Comparison of ENCODE assay signal across 8 cellular contexts in genomic region chr16:30774367-30775130, GRCh38. TPM values are rescaled to one million over a fixed set of nuclear protein-coding genes. Genes with fewer than 3 reads are reported as not detected.
DNase-seq lines count a peak whose midpoint lies in the region; ATAC-seq and TF ChIP-seq lines count a peak whose summit lies in the region.

No MANE protein-coding gene starts in this region.

- peaks cover 10% of the 10 kb centered on the region for H3K4me1 ChIP-seq in HAP-1
- H3K4me1 ChIP-seq in hepatocyte (ENCODE audit: insufficient read depth): peaks cover 19% of the 10 kb centered on the region
- H3K4me1 ChIP-seq in spleen: peaks cover 12 to 52% (median 32%) of the 10 kb centered on the region in 6 donors

- peaks cover 10% of the 10 kb centered on the region for H3K79me2 ChIP-seq in hepatocyte

- TF ChIP-seq CTCF in hepatocyte (IDR thresholded peaks at IDR 0.05; ENCODE audit: poor library complexity) (no peak), spleen (IDR thresholded peaks at IDR 0.05 in 8 of 11, conservative IDR thresholded peaks at IDR 0.05 in 3 of 11) (no peak)

- no peaks in the 10 kb centered on the region for H3K9me3 ChIP-seq in HAP-1
- no peaks in the 10 kb centered on the region for H3K9me3 ChIP-seq in hepatocyte (ENCODE audit: low read depth)
- no peaks in the 10 kb centered on the region for H3K9me3 ChIP-seq in spleen

- no peaks in the 10 kb centered on the region for H3K9me2 ChIP-seq in hepatocyte (replicated peaks; ENCODE audit: insufficient read depth)

- H3K27me3 Mint-ChIP-seq in activated naive CD8-positive, alpha-beta T cell treated with anti-CD3 and anti-CD28 coated beads for 36 hours: no peaks in the 10 kb centered on the region

- H3K27ac ChIP-seq in hepatocyte (peak overlapping the region; percentile 97), spleen (peak overlapping the region in 7 of 8 donors; percentile 69 to 86 (median 77))

- H3K4me3 ChIP-seq in HAP-1 (peak overlapping the region; percentile 83), hepatocyte (no peak overlapping the region), spleen (peak overlapping the region in 7 of 8 donors; percentile 48 to 84 (median 64))

- H3K9me3 Mint-ChIP-seq in activated naive CD8-positive, alpha-beta T cell treated with anti-CD3 and anti-CD28 coated beads for 36 hours: no peaks in the 10 kb centered on the region

- peaks cover 16% of the 10 kb centered on the region for H3K4me1 Mint-ChIP-seq in activated naive CD8-positive, alpha-beta T cell treated with anti-CD3 and anti-CD28 coated beads for 36 hours

- H3K4me2 ChIP-seq in hepatocyte: peak overlapping the region; percentile 92

- no peak overlapping the region for H2AFZ ChIP-seq in hepatocyte

- no peak for TF ChIP-seq POLR2A in spleen (IDR thresholded peaks at IDR 0.05)

- H4K20me1 ChIP-seq in hepatocyte (ENCODE audit: insufficient read depth, poor library complexity, severe bottlenecking): no peaks in the 10 kb centered on the region

- intact Hi-C loops in spleen (cut with DNase I; ENCODE audit: low total_unique reads): loop anchor here (10.0 kb wide), 1 partner anchor 50 kb away; no protein-coding TSS in a partner anchor

- in situ Hi-C loops in HAP-1 (cut with MboI; ENCODE audit: low sequenced_read_pairs): no loop called here

- no peak for DNase-seq in HAP-1 (ENCODE audit: low spot score in 2 of 2)
- DNase-seq in activated naive CD8-positive, alpha-beta T cell treated with anti-CD3 and anti-CD28 coated beads for 36 hours: no peak
- DNase-seq in hepatocyte (ENCODE audit: low spot score): no peak
- peak; percentile 73 for DNase-seq in spleen

- H3K4me3 Mint-ChIP-seq in activated naive CD8-positive, alpha-beta T cell treated with anti-CD3 and anti-CD28 coated beads for 36 hours: peak overlapping the region; percentile 94

- H3K36me3 ChIP-seq in HAP-1 (replicated peaks) (peaks cover 40% of the 10 kb centered on the region), hepatocyte (replicated peaks; ENCODE audit: insufficient read depth, low read depth) (no peaks in the 10 kb centered on the region), spleen (peaks cover 1 to 53% (median 51%) of the 10 kb centered on the region in 6 donors)

- WGBS in hepatocyte (ENCODE audit: low lambda C conversion rate, missing lambda C conversion rate): 80% methylated on average over 8 of the region's 8 CpGs
- WGBS in spleen, 5 donors: 58 to 84% (median 65%) methylated on average over 8 of the region's 8 CpGs

- peaks cover 27% of the 10 kb centered on the region for H3K36me3 Mint-ChIP-seq in activated naive CD8-positive, alpha-beta T cell treated with anti-CD3 and anti-CD28 coated beads for 36 hours

- H3K27me3 ChIP-seq in HAP-1 (ENCODE audit: low read depth): no peaks in the 10 kb centered on the region
- no peaks in the 10 kb centered on the region for H3K27me3 ChIP-seq in hepatocyte
- peaks cover 0 to 16% (median 0%) of the 10 kb centered on the region in 7 donors for H3K27me3 ChIP-seq in spleen (replicated peaks in 1 of 7)

- ATAC-seq in GM19324 (IDR thresholded peaks at IDR 0.05; ENCODE audit: low FRiP score, unreplicated experiment) (no peak), GM21390 (IDR thresholded peaks at IDR 0.05; ENCODE audit: unreplicated experiment) (no peak), HG02763 (IDR thresholded peaks at IDR 0.05; ENCODE audit: unreplicated experiment) (no peak), HG02870 (IDR thresholded peaks at IDR 0.05; ENCODE audit: unreplicated experiment) (no peak)

- peak overlapping the region; percentile 98 for H3K27ac Mint-ChIP-seq in activated naive CD8-positive, alpha-beta T cell treated with anti-CD3 and anti-CD28 coated beads for 36 hours

RNA-seq across cellular contexts. Expression of gene RNF40, which starts 12.4 kb away (rescaled TPM):
- total RNA-seq in activated naive CD8-positive, alpha-beta T cell treated with anti-CD3 and anti-CD28 coated beads for 36 hours: 100 to 1,000 TPM in 1 of 2 experiments, 10 to 100 TPM in 1; 95.2 to 107 TPM
- total RNA-seq in hepatocyte: 63.5 and 75.3 TPM in 2 replicates
- 70.4 and 75.6 TPM in 2 replicates for polyA plus RNA-seq in hepatocyte
- total RNA-seq in spleen: 100 to 1,000 TPM in 2 of 7 donors, 10 to 100 TPM in 5; 65.9 to 111 (median 88.8) TPM
- polyA plus RNA-seq in spleen: 10 to 100 TPM; 38.1 to 63.9 (median 50.0) TPM

RNA-seq across cellular contexts. Expression of gene ZNF629, which starts 12.5 kb away (rescaled TPM):
- 1 to 10 TPM; 5.4 to 5.5 TPM for total RNA-seq in activated naive CD8-positive, alpha-beta T cell treated with anti-CD3 and anti-CD28 coated beads for 36 hours
- total RNA-seq in hepatocyte (12.2 and 15.6 TPM in 2 replicates), spleen (10 to 100 TPM in 5 of 7 donors, 1 to 10 TPM in 2; 7.6 to 13.9 (median 12.5) TPM)
- polyA plus RNA-seq in hepatocyte (7.7 and 8.7 TPM in 2 replicates), spleen (1 to 10 TPM; 1.3 to 3.1 (median 1.7) TPM)

RNA-seq across cellular contexts. Expression of gene CFAP119, which starts 12.7 kb away (rescaled TPM):
- 1 to 10 TPM; 3.7 to 6.4 TPM for total RNA-seq in activated naive CD8-positive, alpha-beta T cell treated with anti-CD3 and anti-CD28 coated beads for 36 hours
- total RNA-seq in hepatocyte: 1.3 and 5.0 TPM in 2 replicates
- 4.2 and 6.1 TPM in 2 replicates for polyA plus RNA-seq in hepatocyte
- total RNA-seq in spleen: 1 to 10 TPM; 3.1 to 7.2 (median 4.1) TPM
- polyA plus RNA-seq in spleen: 10 to 100 TPM in 1 of 3 donors, 1 to 10 TPM in 2; 8.2 to 15.5 (median 8.3) TPM

RNA-seq across cellular contexts. Expression of gene PHKG2, which starts 26.3 kb away (rescaled TPM):
- 10 to 100 TPM; 31.1 to 32.0 TPM for total RNA-seq in activated naive CD8-positive, alpha-beta T cell treated with anti-CD3 and anti-CD28 coated beads for 36 hours
- total RNA-seq in hepatocyte (27.5 and 28.0 TPM in 2 replicates), spleen (10 to 100 TPM; 28.5 to 36.7 (median 34.0) TPM)
- polyA plus RNA-seq in hepatocyte (39.5 and 45.6 TPM in 2 replicates), spleen (10 to 100 TPM; 30.3 to 51.6 (median 42.8) TPM)
